ENCODE assay signal across 1 cellular context in genomic region chr3:197522183-197522715, GRCh38.
TF ChIP-seq lines count a peak whose summit lies in the region.

No MANE protein-coding gene starts in this region.

TF ChIP-seq in HepG2, 621 proteins besides CTCF, POLR2A, EP300 and RAD21 (continued from another document and continues in another):
- TF ChIP-seq SOX13 (IDR thresholded peaks at IDR 0.05), result no peak
- peak in 1 of 2 experiments; percentile 50; a peak in 1 of 4 replicates for TF ChIP-seq SOX13 (CRISPR knock-in tag; conservative IDR thresholded peaks at IDR 0.05 in 1 of 2, IDR thresholded peaks at IDR 0.05 in 1 of 2)
- no peak for TF ChIP-seq CBFB (CRISPR knock-in tag; IDR thresholded peaks at IDR 0.05)
- TF ChIP-seq ZNF614 (CRISPR knock-in tag; IDR thresholded peaks at IDR 0.05; ENCODE audit: borderline replicate concordance), result no peak
- no peak for TF ChIP-seq ZNF691 (CRISPR knock-in tag; IDR thresholded peaks at IDR 0.05; ENCODE audit: borderline replicate concordance, low read depth)
- no peak for TF ChIP-seq GZF1 (CRISPR knock-in tag; IDR thresholded peaks at IDR 0.05)
- TF ChIP-seq ZFP90 (CRISPR knock-in tag; IDR thresholded peaks at IDR 0.05; ENCODE audit: borderline replicate concordance), result no peak
- no peak for TF ChIP-seq IRF2 (CRISPR knock-in tag; IDR thresholded peaks at IDR 0.05)
- TF ChIP-seq ZHX2 (IDR thresholded peaks at IDR 0.05; ENCODE audit: low read depth), result no peak
- TF ChIP-seq ZHX2 (CRISPR knock-in tag; IDR thresholded peaks at IDR 0.05; ENCODE audit: borderline replicate concordance), result no peak
- no peak for TF ChIP-seq ZBTB26 (CRISPR knock-in tag; IDR thresholded peaks at IDR 0.05; ENCODE audit: borderline replicate concordance)
- 0 out of 2 replicates have a peak, but pooled peaks have one; percentile 10 for TF ChIP-seq MEIS1 (CRISPR knock-in tag; IDR thresholded peaks at IDR 0.05; ENCODE audit: borderline replicate concordance)
- TF ChIP-seq RBAK (CRISPR knock-in tag; IDR thresholded peaks at IDR 0.05), result no peak
- TF ChIP-seq SYNCRIP (IDR thresholded peaks at IDR 0.05; ENCODE audit: insufficient read depth, low read depth, low read length), result no peak
- TF ChIP-seq ZNF687 (CRISPR knock-in tag; IDR thresholded peaks at IDR 0.05), result peak; percentile 13; the same call in 1 of the 2 replicates
- 0 out of 2 replicates have a peak, but pooled peaks have one; percentile 23 for TF ChIP-seq ARID5B (CRISPR knock-in tag; IDR thresholded peaks at IDR 0.05)
- TF ChIP-seq KLF16 (CRISPR knock-in tag; IDR thresholded peaks at IDR 0.05), result no peak
- no peak for TF ChIP-seq MLXIP (CRISPR knock-in tag; IDR thresholded peaks at IDR 0.05; ENCODE audit: borderline replicate concordance)
- no peak for TF ChIP-seq NR3C1 (CRISPR knock-in tag; IDR thresholded peaks at IDR 0.05)
- TF ChIP-seq SRSF4 (IDR thresholded peaks at IDR 0.05; ENCODE audit: low read depth, low read length, poor library complexity, severe bottlenecking), result no peak
- TF ChIP-seq TEAD3 (CRISPR knock-in tag; optimal IDR thresholded peaks at IDR 0.05; ENCODE audit: borderline replicate concordance), result no peak
- no peak for TF ChIP-seq TBX3 (IDR thresholded peaks at IDR 0.05; ENCODE audit: borderline replicate concordance)
- TF ChIP-seq ELF4 (CRISPR knock-in tag; IDR thresholded peaks at IDR 0.05; ENCODE audit: borderline replicate concordance), result no peak
- TF ChIP-seq MXD4 (CRISPR knock-in tag; IDR thresholded peaks at IDR 0.05), result no peak
- TF ChIP-seq RCOR2 (CRISPR knock-in tag; IDR thresholded peaks at IDR 0.05), result no peak
- TF ChIP-seq UBTF (CRISPR knock-in tag; IDR thresholded peaks at IDR 0.05), result no peak
- no peak for TF ChIP-seq ZNF10 (CRISPR knock-in tag; IDR thresholded peaks at IDR 0.05; ENCODE audit: borderline replicate concordance, low read depth)
- TF ChIP-seq SAFB2 (CRISPR knock-in tag; IDR thresholded peaks at IDR 0.05; ENCODE audit: borderline replicate concordance, low read depth), result no peak
- no peak for TF ChIP-seq RFXAP (CRISPR knock-in tag; IDR thresholded peaks at IDR 0.05; ENCODE audit: borderline replicate concordance)
- no peak for TF ChIP-seq ZNF180 (CRISPR knock-in tag; IDR thresholded peaks at IDR 0.05; ENCODE audit: borderline replicate concordance, low read depth)
- no peak for TF ChIP-seq GPN1 (CRISPR knock-in tag; IDR thresholded peaks at IDR 0.05; ENCODE audit: borderline replicate concordance)
- no peak for TF ChIP-seq ZNF709 (CRISPR knock-in tag; IDR thresholded peaks at IDR 0.05)
- no peak for TF ChIP-seq ZNF484 (CRISPR knock-in tag; IDR thresholded peaks at IDR 0.05; ENCODE audit: borderline replicate concordance, low read depth)
- 0 out of 2 replicates have a peak, but pooled peaks have one; percentile 30 for TF ChIP-seq DMAP1 (CRISPR knock-in tag; IDR thresholded peaks at IDR 0.05)
- no peak for TF ChIP-seq MAZ (IDR thresholded peaks at IDR 0.05; ENCODE audit: borderline replicate concordance, low read depth, low read length)
- no peak for TF ChIP-seq MAZ (CRISPR knock-in tag; IDR thresholded peaks at IDR 0.05; ENCODE audit: low read depth)
- no peak for TF ChIP-seq ZNF704 (CRISPR knock-in tag; IDR thresholded peaks at IDR 0.05; ENCODE audit: borderline replicate concordance)
